2 cellular contexts compared by ENCODE assay signal in genomic region chr3:194604837-194605236, GRCh38.
A peak's percentile ranks its signal among the peaks of the same experiment; 100 is the strongest.
TF ChIP-seq lines count a peak whose summit lies in the region.

No MANE protein-coding gene starts in this region.

TF ChIP-seq in HCT116, 20 proteins besides CTCF, POLR2A, EP300 and RAD21:
- TF ChIP-seq YY1 (IDR thresholded peaks at IDR 0.05; ENCODE audit: extremely low read depth, insufficient replicate concordance, low read depth, low read length), result no peak
- no peak for TF ChIP-seq ATF3 (IDR thresholded peaks at IDR 0.05)
- no peak for TF ChIP-seq CBX3 (IDR thresholded peaks at IDR 0.05; ENCODE audit: low read depth)

TF ChIP-seq in HepG2, 621 proteins besides CTCF, POLR2A, EP300 and RAD21:
- TF ChIP-seq SMC3 (IDR thresholded peaks at IDR 0.05; ENCODE audit: low read length), result peak; percentile 30; the same call in 1 of the 2 replicates
- no peak for TF ChIP-seq KAT7 (CRISPR knock-in tag; IDR thresholded peaks at IDR 0.05; ENCODE audit: borderline replicate concordance)
- TF ChIP-seq ZNF672 (CRISPR knock-in tag; IDR thresholded peaks at IDR 0.05), result no peak
- peak; percentile 17; the same call in 1 of the 2 replicates for TF ChIP-seq STAG1 (CRISPR knock-in tag; IDR thresholded peaks at IDR 0.05)
